1 cellular context compared by ENCODE assay signal in genomic region chr1:16967962-16968361, GRCh38.
TF ChIP-seq lines count a peak whose summit lies in the region.

No MANE protein-coding gene starts in this region.

TF ChIP-seq in A549, 52 proteins besides CTCF, POLR2A, EP300 and RAD21 (continued from another document):
- no peak for TF ChIP-seq MYC (IDR thresholded peaks at IDR 0.05; ENCODE audit: borderline replicate concordance, low read length)
- no peak for TF ChIP-seq PBX3 (IDR thresholded peaks at IDR 0.05)
- no peak for TF ChIP-seq JUN (IDR thresholded peaks at IDR 0.05)
- TF ChIP-seq CBX2 (IDR thresholded peaks at IDR 0.05; ENCODE audit: borderline replicate concordance, low read depth) = no peak
- no peak for TF ChIP-seq USF2 (IDR thresholded peaks at IDR 0.05)
- no peak for TF ChIP-seq KDM5A (IDR thresholded peaks at IDR 0.05)
- no peak for TF ChIP-seq CHD4 (IDR thresholded peaks at IDR 0.05; ENCODE audit: borderline replicate concordance)
- TF ChIP-seq ELK1 (IDR thresholded peaks at IDR 0.05; ENCODE audit: low read depth, low read length) = no peak
- no peak for TF ChIP-seq ESRRA (IDR thresholded peaks at IDR 0.05; ENCODE audit: borderline replicate concordance, low read length)
- TF ChIP-seq SMC3 (IDR thresholded peaks at IDR 0.05) = no peak
- TF ChIP-seq ATOH8 (CRISPR knock-in tag; IDR thresholded peaks at IDR 0.05; ENCODE audit: low read depth) = no peak
